In genomic region chr1:197683895-197684553, GRCh38 we compare ENCODE assay signal across 19 cellular contexts.
A peak's percentile ranks its signal among the peaks of the same experiment; 100 is the strongest.
DNase-seq lines count a peak whose midpoint lies in the region; ATAC-seq, FAIRE-seq and TF ChIP-seq lines count a peak whose summit lies in the region.
"Had no signal": no experiment of that assay in that cellular context is flagged by ENCODE, and none has a peak within 500 bp of the region (broad histone marks: within the 10 kb centered on the region; RNA-seq: fewer than 3 reads in every experiment).

No MANE protein-coding gene starts in this region.

- ATAC-seq in HG02840 (IDR thresholded peaks at IDR 0.05; ENCODE audit: low FRiP score, unreplicated experiment) = no peak
- ATAC-seq: body of pancreas, lower lobe of right lung had no signal

- FAIRE-seq in bronchial epithelial cell (lab: Jason Lieb, UNC) (no peak), GM12892 (lab: Jason Lieb, UNC) (no peak)
- FAIRE-seq: colon had no signal

- DNase-seq in DMS 273 (lab: John Stamatoyannopoulos, UW; ENCODE audit: unreplicated experiment) (peak; percentile 5), DMS 273 treated with DMSO at 0.1 percent for 48 hours (lab: John Stamatoyannopoulos, UW) (no peak), NCI-H345 treated with DMSO at 0.1 percent for 48 hours (lab: John Stamatoyannopoulos, UW; ENCODE audit: unreplicated experiment) (peak; percentile 30), bronchial epithelial cell (ENCODE audit: low read depth) (peak; percentile 62), renal cortical epithelial cell (ENCODE audit: low read depth) (peak; percentile 61), GM12892 (ENCODE audit: insufficient read length) (no peak)
- DNase-seq in activated T-helper 1 cell treated with anti-CD3 and anti-CD28 coated beads, Interleukin-12 subunit alpha, Interleukin-12 subunit beta, Interleukin-2, Interleukin-4 antibody, amounts not matched to agents 30 ng/mL and 10 ng/mL and 1 ng/mL, durations not matched to agents 14 hours and 24 hours and 36 hours (ENCODE audit: low spot score) = no peak
- DNase-seq: activated CD4-positive, alpha-beta T cell treated with anti-CD3 and anti-CD28 coated beads for 4 hours; body of pancreas; Caco-2; immature natural killer cell; lower lobe of right lung; NCI-H187; NCI-H510A treated with DMSO at 0.1 percent for 48 hours; stomach had no signal

- no peak for TF ChIP-seq POLR2A in GM12892 (IDR thresholded peaks at IDR 0.05; ENCODE audit: low read depth, low read length)

- H3K36me3 ChIP-seq in bronchial epithelial cell (ENCODE audit: control insufficient read depth, insufficient read depth, low read length) = no peaks in the 10 kb centered on the region
- H3K36me3 ChIP-seq: lower lobe of right lung, stomach had no signal

- no peak overlapping the region for H3K4me3 ChIP-seq in bronchial epithelial cell (ENCODE audit: low read depth, low read length)
- H3K4me3 ChIP-seq: body of pancreas, lower lobe of right lung, stomach had no signal

- no peak for TF ChIP-seq CTCF in bronchial epithelial cell (IDR thresholded peaks at IDR 0.05; ENCODE audit: insufficient read depth, low read length, severe bottlenecking)

- H3K27me3 ChIP-seq in bronchial epithelial cell (ENCODE audit: control insufficient read depth, insufficient read depth, low read length) = no peaks in the 10 kb centered on the region
- H3K27me3 ChIP-seq: body of pancreas, stomach had no signal

- no peaks in the 10 kb centered on the region for H3K27me3 Mint-ChIP-seq in activated T-helper 1 cell treated with anti-CD3 and anti-CD28 coated beads, Interleukin-12 subunit alpha, Interleukin-12 subunit beta, Interleukin-2, Interleukin-4 antibody, amounts not matched to agents 30 ng/mL and 10 ng/mL and 1 ng/mL, durations not matched to agents 14 hours and 24 hours and 36 hours (ENCODE audit: insufficient read depth)
- H3K27me3 Mint-ChIP-seq: activated naive CD8-positive, alpha-beta T cell; IgD-negative memory B cell had no signal

- H3K4me1 Mint-ChIP-seq in activated T-helper 1 cell treated with anti-CD3 and anti-CD28 coated beads, Interleukin-12 subunit alpha, Interleukin-12 subunit beta, Interleukin-2, Interleukin-4 antibody, amounts not matched to agents 30 ng/mL and 10 ng/mL and 1 ng/mL, durations not matched to agents 14 hours and 24 hours and 36 hours (ENCODE audit: low read depth) = no peaks in the 10 kb centered on the region

- intact Hi-C loops in activated T-helper 1 cell treated with anti-CD3 and anti-CD28 coated beads, Interleukin-12 subunit alpha, Interleukin-12 subunit beta, Interleukin-2, Interleukin-4 antibody, amounts not matched to agents 30 ng/mL and 10 ng/mL and 1 ng/mL, durations not matched to agents 14 hours and 24 hours and 36 hours (cut with micrococcal nuclease) = no loop called here

- no peak overlapping the region for H3K4me3 Mint-ChIP-seq in activated T-helper 1 cell treated with anti-CD3 and anti-CD28 coated beads, Interleukin-12 subunit alpha, Interleukin-12 subunit beta, Interleukin-2, Interleukin-4 antibody, amounts not matched to agents 30 ng/mL and 10 ng/mL and 1 ng/mL, durations not matched to agents 14 hours and 24 hours and 36 hours
- H3K4me3 Mint-ChIP-seq: activated naive CD8-positive, alpha-beta T cell; IgD-negative memory B cell; immature natural killer cell had no signal

- H3K27ac Mint-ChIP-seq in activated T-helper 1 cell treated with anti-CD3 and anti-CD28 coated beads, Interleukin-12 subunit alpha, Interleukin-12 subunit beta, Interleukin-2, Interleukin-4 antibody, amounts not matched to agents 30 ng/mL and 10 ng/mL and 1 ng/mL, durations not matched to agents 14 hours and 24 hours and 36 hours = no peak overlapping the region
- H3K27ac Mint-ChIP-seq: activated naive CD8-positive, alpha-beta T cell; IgD-negative memory B cell; immature natural killer cell had no signal

- H3K36me3 Mint-ChIP-seq in activated T-helper 1 cell treated with anti-CD3 and anti-CD28 coated beads, Interleukin-12 subunit alpha, Interleukin-12 subunit beta, Interleukin-2, Interleukin-4 antibody, amounts not matched to agents 30 ng/mL and 10 ng/mL and 1 ng/mL, durations not matched to agents 14 hours and 24 hours and 36 hours (ENCODE audit: low read depth) = peaks cover 11% of the 10 kb centered on the region

- peaks cover 13% of the 10 kb centered on the region for H3K9me3 Mint-ChIP-seq in activated T-helper 1 cell treated with anti-CD3 and anti-CD28 coated beads, Interleukin-12 subunit alpha, Interleukin-12 subunit beta, Interleukin-2, Interleukin-4 antibody, amounts not matched to agents 30 ng/mL and 10 ng/mL and 1 ng/mL, durations not matched to agents 14 hours and 24 hours and 36 hours

Comparison
In these comparisons a context has a peak if more than half of its experiments do, and no peak if none do; other contexts are left out.
1. DNase-seq: peak in DMS 273 (single experiment), NCI-H345 treated with DMSO at 0.1 percent for 48 hours (single experiment), bronchial epithelial cell (single experiment) and renal cortical epithelial cell (single experiment); none in DMS 273 treated with DMSO at 0.1 percent for 48 hours (single experiment), activated T-helper 1 cell treated with anti-CD3 and anti-CD28 coated beads, Interleukin-12 subunit alpha, Interleukin-12 subunit beta, Interleukin-2, Interleukin-4 antibody, amounts not matched to agents 30 ng/mL and 10 ng/mL and 1 ng/mL, durations not matched to agents 14 hours and 24 hours and 36 hours (single experiment) and GM12892 (single experiment).